Comparison of ENCODE assay signal across 9 cellular contexts in the genomic region with DNA sequence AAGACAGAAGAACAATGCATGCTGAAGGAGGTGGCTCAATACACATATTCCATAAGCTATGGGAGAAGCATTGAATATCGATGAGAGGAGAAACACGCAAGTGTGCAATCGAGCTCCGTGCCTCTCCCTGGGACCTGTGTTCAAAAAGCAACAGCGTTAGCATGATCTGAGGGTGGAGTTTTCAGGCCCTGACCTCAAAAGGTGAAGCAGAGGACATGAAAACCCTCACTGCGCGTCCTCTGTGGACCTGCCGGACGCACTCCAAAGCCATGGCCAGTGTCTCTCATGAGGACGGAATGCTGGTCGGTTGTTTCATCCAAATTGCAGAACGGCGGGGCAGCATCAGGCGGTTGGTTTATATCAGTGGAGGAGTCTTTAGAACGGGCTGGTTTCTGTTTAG.
DNase-seq lines count a peak whose midpoint lies in the region; ATAC-seq and TF ChIP-seq lines count a peak whose summit lies in the region.
"Had no signal": no experiment of that assay in that cellular context is flagged by ENCODE, and none has a peak within 500 bp of the region (broad histone marks: within the 10 kb centered on the region; RNA-seq: fewer than 3 reads in every experiment).

No MANE protein-coding gene starts in this region.

- peak overlapping the region in 1 of 10 donors; percentile 19 for H3K4me3 ChIP-seq in heart right ventricle

- peaks cover 3% of the 10 kb centered on the region for H3K36me3 Mint-ChIP-seq in memory B cell
- H3K36me3 Mint-ChIP-seq: naive thymus-derived CD8-positive, alpha-beta T cell had no signal

- H3K27me3 ChIP-seq in heart right ventricle = peaks cover 0 to 6% (median 0%) of the 10 kb centered on the region in 7 donors

- WGBS in heart right ventricle, 2 donors = 91 to 92% methylated on average over 15 of the region's 15 CpGs

- peaks cover 4% of the 10 kb centered on the region for H3K9me3 Mint-ChIP-seq in memory B cell
- H3K9me3 Mint-ChIP-seq: naive thymus-derived CD8-positive, alpha-beta T cell had no signal

- no peaks in the 10 kb centered on the region for H3K9me3 ChIP-seq in heart right ventricle

- TF ChIP-seq CTCF in heart right ventricle (IDR thresholded peaks at IDR 0.05) = no peak

- no peaks in the 10 kb centered on the region for H3K27me3 Mint-ChIP-seq in memory B cell

- no peak overlapping the region for H3K27ac ChIP-seq in heart right ventricle

- peaks cover 4 to 69% (median 17%) of the 10 kb centered on the region in 9 donors for H3K4me1 ChIP-seq in heart right ventricle

- peak; percentile 8 for ATAC-seq in GM18517 (IDR thresholded peaks at IDR 0.05; ENCODE audit: unreplicated experiment)
- ATAC-seq in GM21619 (IDR thresholded peaks at IDR 0.05; ENCODE audit: unreplicated experiment) = peak; percentile 5
- ATAC-seq in memory B cell (ENCODE audit: low read depth) = peak; percentile 5
- ATAC-seq in heart right ventricle = no peak
- ATAC-seq: naive thymus-derived CD8-positive, alpha-beta T cell had no signal

- peak overlapping the region; percentile 87 for H3K4me3 Mint-ChIP-seq in memory B cell

- H3K4me1 Mint-ChIP-seq in memory B cell = peaks cover 73% of the 10 kb centered on the region

- H3K27ac Mint-ChIP-seq in memory B cell = peak overlapping the region; percentile 99

- no peaks in the 10 kb centered on the region for H3K36me3 ChIP-seq in heart right ventricle

- intact Hi-C loops in heart right ventricle (cut with DNase I) = loop anchor here in 2 of 10 donors (2.0 to 10.0 kb wide), 2 partner anchors 181 to 357 kb away; no protein-coding TSS in a partner anchor

- DNase-seq in HK-2 (ENCODE audit: unreplicated experiment) (peak; percentile 20), memory B cell (ENCODE audit: low spot score in 2 of 2) (no peak), NCI-H1092 (lab: John Stamatoyannopoulos, UW) (no peak), heart right ventricle (no peak), AG20443 (ENCODE audit: low spot score) (no peak), HCEC 1CT (no peak)

Comparison
In these comparisons a context has a peak if more than half of its experiments do, and no peak if none do; other contexts are left out.
1. ATAC-seq: peak in GM18517 (single experiment), GM21619 (single experiment) and memory B cell (single experiment); none in heart right ventricle (0 of 8).